2 cellular contexts compared by ENCODE assay signal in the genomic region with DNA sequence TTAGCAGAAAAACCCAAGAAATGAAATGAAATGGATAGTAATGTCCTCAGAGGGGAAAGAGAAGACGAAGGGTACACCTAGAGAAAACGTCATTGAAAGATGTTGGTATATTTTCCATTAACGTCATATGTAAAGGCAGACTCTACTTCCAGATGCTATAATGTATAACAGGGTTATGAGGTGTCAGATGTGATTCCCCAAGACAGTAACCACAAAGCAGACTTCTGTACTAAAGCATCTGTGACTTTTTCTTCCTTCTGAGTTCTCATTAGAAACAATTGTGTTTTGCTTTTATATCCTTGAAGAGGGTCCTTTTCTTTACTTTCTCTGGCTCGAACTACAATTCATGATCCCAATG.
TF ChIP-seq lines count a peak whose summit lies in the region.

No MANE protein-coding gene starts in this region.

TF ChIP-seq in HepG2, 621 proteins besides CTCF, POLR2A, EP300 and RAD21:
- TF ChIP-seq JARID2 (CRISPR knock-in tag; IDR thresholded peaks at IDR 0.05; ENCODE audit: insufficient replicate concordance) (no peak), CREB1 (IDR thresholded peaks at IDR 0.05) (0 out of 2 replicates have a peak, but pooled peaks have one; percentile 2), CREB1 (CRISPR knock-in tag; IDR thresholded peaks at IDR 0.05) (no peak), ZNF451 (CRISPR knock-in tag; IDR thresholded peaks at IDR 0.05) (no peak)
- TF ChIP-seq, protein P1, sequence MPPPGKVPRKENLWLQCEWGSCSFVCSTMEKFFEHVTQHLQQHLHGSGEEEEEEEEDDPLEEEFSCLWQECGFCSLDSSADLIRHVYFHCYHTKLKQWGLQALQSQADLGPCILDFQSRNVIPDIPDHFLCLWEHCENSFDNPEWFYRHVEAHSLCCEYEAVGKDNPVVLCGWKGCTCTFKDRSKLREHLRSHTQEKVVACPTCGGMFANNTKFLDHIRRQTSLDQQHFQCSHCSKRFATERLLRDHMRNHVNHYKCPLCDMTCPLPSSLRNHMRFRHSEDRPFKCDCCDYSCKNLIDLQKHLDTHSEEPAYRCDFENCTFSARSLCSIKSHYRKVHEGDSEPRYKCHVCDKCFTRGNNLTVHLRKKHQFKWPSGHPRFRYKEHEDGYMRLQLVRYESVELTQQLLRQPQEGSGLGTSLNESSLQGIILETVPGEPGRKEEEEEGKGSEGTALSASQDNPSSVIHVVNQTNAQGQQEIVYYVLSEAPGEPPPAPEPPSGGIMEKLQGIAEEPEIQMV (CRISPR knock-in tag; IDR thresholded peaks at IDR 0.05; ENCODE audit: low read depth) = no peak

TF ChIP-seq in K562, 482 proteins besides CTCF, POLR2A, EP300 and RAD21:
- TF ChIP-seq CREB1 (IDR thresholded peaks at IDR 0.05) = no peak
- TF ChIP-seq CREB1 (CRISPR knock-in tag; IDR thresholded peaks at IDR 0.05) = no peak
